1 cellular context compared by ENCODE assay signal in the genomic region with DNA sequence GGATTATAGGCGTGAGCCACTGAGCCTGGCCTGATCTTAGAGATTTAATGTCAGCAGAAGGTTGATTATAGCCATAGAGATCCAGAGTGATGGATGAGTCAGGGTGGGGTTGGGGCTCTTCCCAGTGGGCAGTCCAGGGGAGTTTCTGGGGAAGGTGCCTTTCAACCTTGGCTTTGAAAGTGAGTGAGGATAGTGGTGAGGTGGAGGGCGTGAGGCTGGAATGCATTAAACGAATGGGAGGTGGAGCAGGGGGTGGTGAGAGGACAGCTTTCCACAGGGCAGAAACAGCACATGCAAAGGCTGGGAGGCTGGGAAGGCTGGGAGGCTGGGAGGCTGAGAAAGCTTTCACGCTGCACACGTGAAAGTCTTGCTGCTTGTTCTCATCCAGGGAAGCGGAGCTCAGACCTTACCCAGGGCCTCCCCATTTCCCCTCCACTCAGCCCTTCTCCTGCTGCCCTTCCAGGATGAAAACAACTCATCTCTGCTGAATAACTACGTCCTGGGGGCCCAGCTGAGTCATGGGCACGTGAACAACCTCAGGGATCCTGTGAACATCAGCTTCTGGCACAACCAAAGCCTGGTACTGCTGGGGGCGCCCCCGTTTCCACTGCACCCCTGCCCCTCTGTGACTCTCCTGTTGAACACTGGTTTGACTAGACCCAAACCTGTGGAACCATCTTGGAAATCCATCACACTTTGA.
TF ChIP-seq lines count a peak whose summit lies in the region.

No MANE protein-coding gene starts in this region.

TF ChIP-seq in K562, 482 proteins besides CTCF, POLR2A, EP300 and RAD21 (continued from another document):
- TF ChIP-seq, protein P1, sequence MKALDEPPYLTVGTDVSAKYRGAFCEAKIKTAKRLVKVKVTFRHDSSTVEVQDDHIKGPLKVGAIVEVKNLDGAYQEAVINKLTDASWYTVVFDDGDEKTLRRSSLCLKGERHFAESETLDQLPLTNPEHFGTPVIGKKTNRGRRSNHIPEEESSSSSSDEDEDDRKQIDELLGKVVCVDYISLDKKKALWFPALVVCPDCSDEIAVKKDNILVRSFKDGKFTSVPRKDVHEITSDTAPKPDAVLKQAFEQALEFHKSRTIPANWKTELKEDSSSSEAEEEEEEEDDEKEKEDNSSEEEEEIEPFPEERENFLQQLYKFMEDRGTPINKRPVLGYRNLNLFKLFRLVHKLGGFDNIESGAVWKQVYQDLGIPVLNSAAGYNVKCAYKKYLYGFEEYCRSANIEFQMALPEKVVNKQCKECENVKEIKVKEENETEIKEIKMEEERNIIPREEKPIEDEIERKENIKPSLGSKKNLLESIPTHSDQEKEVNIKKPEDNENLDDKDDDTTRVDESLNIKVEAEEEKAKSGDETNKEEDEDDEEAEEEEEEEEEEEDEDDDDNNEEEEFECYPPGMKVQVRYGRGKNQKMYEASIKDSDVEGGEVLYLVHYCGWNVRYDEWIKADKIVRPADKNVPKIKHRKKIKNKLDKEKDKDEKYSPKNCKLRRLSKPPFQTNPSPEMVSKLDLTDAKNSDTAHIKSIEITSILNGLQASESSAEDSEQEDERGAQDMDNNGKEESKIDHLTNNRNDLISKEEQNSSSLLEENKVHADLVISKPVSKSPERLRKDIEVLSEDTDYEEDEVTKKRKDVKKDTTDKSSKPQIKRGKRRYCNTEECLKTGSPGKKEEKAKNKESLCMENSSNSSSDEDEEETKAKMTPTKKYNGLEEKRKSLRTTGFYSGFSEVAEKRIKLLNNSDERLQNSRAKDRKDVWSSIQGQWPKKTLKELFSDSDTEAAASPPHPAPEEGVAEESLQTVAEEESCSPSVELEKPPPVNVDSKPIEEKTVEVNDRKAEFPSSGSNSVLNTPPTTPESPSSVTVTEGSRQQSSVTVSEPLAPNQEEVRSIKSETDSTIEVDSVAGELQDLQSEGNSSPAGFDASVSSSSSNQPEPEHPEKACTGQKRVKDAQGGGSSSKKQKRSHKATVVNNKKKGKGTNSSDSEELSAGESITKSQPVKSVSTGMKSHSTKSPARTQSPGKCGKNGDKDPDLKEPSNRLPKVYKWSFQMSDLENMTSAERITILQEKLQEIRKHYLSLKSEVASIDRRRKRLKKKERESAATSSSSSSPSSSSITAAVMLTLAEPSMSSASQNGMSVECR (CRISPR knock-in tag; IDR thresholded peaks at IDR 0.05) = no peak
- TF ChIP-seq BHLHE40 (IDR thresholded peaks at IDR 0.05; ENCODE audit: low read length) (peak; percentile 83), FOSL1 (tag; conservative IDR thresholded peaks at IDR 0.05) (peak; percentile 66), NCOA6 (IDR thresholded peaks at IDR 0.05) (no peak), E4F1 (CRISPR knock-in tag; IDR thresholded peaks at IDR 0.05; ENCODE audit: borderline replicate concordance) (no peak), FUS (optimal IDR thresholded peaks at IDR 0.05; ENCODE audit: low read depth, low read length) (no peak), ZNF282 (CRISPR knock-in tag; IDR thresholded peaks at IDR 0.05) (no peak), JUN (IDR thresholded peaks at IDR 0.05; ENCODE audit: borderline replicate concordance, low read depth, low read length) (0 out of 2 replicates have a peak, but pooled peaks have one; percentile 11), JUN (CRISPR knock-in tag; IDR thresholded peaks at IDR 0.05; ENCODE audit: borderline replicate concordance) (no peak), ARHGAP35 (IDR thresholded peaks at IDR 0.05; ENCODE audit: partially characterized antibody) (no peak), SREBF2 (CRISPR knock-in tag; IDR thresholded peaks at IDR 0.05) (no peak), ERF (CRISPR knock-in tag; IDR thresholded peaks at IDR 0.05) (0 out of 2 replicates have a peak, but pooled peaks have one; percentile 29), NFE2 (IDR thresholded peaks at IDR 0.05; ENCODE audit: low read depth) (peak; percentile 21; the same call in 1 of the 2 replicates), TCF7 (IDR thresholded peaks at IDR 0.05; ENCODE audit: borderline replicate concordance) (no peak), JUND (IDR thresholded peaks at IDR 0.05; ENCODE audit: borderline replicate concordance, low read depth, low read length) (peak; percentile 32; the same call in 1 of the 2 replicates), JUND (tag; IDR thresholded peaks at IDR 0.05; ENCODE audit: borderline replicate concordance, low read depth, low read length) (no peak), USF2 (CRISPR knock-in tag; IDR thresholded peaks at IDR 0.05) (0 out of 2 replicates have a peak, but pooled peaks have one; percentile 23), MTA2 (IDR thresholded peaks at IDR 0.05; ENCODE audit: low read depth) (no peak), USF1 (CRISPR knock-in tag; IDR thresholded peaks at IDR 0.05) (peak; percentile 27; the same call in 1 of the 2 replicates), PHB2 (IDR thresholded peaks at IDR 0.05; ENCODE audit: low read depth) (no peak)
- TF ChIP-seq, protein P2, sequence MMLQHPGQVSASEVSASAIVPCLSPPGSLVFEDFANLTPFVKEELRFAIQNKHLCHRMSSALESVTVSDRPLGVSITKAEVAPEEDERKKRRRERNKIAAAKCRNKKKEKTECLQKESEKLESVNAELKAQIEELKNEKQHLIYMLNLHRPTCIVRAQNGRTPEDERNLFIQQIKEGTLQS (IDR thresholded peaks at IDR 0.05) = peak; percentile 33; the same call in 1 of the 2 replicates
- TF ChIP-seq, protein P2 (CRISPR knock-in tag; conservative IDR thresholded peaks at IDR 0.05) = no peak
- TF ChIP-seq, protein P3, sequence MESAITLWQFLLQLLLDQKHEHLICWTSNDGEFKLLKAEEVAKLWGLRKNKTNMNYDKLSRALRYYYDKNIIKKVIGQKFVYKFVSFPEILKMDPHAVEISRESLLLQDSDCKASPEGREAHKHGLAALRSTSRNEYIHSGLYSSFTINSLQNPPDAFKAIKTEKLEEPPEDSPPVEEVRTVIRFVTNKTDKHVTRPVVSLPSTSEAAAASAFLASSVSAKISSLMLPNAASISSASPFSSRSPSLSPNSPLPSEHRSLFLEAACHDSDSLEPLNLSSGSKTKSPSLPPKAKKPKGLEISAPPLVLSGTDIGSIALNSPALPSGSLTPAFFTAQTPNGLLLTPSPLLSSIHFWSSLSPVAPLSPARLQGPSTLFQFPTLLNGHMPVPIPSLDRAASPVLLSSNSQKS (CRISPR knock-in tag; IDR thresholded peaks at IDR 0.05) = no peak
- TF ChIP-seq, protein P4, sequence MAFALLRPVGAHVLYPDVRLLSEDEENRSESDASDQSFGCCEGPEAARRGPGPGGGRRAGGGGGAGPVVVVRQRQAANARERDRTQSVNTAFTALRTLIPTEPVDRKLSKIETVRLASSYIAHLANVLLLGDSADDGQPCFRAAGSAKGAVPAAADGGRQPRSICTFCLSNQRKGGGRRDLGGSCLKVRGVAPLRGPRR (CRISPR knock-in tag; IDR thresholded peaks at IDR 0.05) = no peak
